In the genomic region with DNA sequence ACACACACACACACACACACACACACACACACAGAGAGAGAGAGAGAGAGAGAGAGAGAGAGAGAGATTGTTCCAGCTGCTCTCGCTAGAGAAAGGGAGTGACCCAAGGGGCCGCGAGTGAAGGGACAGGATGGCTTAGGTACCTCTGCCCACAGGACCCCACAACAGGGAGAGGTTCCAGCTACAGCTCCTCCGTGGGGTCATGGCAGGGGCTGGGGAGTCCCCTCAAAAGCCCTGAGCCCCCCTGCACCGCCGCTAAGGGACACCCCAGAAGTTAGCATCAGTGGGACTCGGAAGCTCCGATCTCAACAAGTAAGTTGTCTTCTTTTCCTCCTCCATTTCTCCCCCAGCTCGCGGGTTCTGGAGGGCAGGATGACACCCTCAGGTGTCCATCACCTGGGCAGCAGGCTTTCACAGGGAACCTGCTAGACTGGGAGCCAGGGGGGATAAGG, we compare ENCODE assay signal across 9 cellular contexts. TPM values are rescaled to one million over a fixed set of nuclear protein-coding genes. Genes with fewer than 3 reads are reported as not detected.
A peak's percentile ranks its signal among the peaks of the same experiment; 100 is the strongest.
DNase-seq lines count a peak whose midpoint lies in the region; ATAC-seq and TF ChIP-seq lines count a peak whose summit lies in the region.
"Had no signal": no experiment of that assay in that cellular context is flagged by ENCODE, and none has a peak within 500 bp of the region (broad histone marks: within the 10 kb centered on the region; RNA-seq: fewer than 3 reads in every experiment).

No MANE protein-coding gene starts in this region.

- no peaks in the 10 kb centered on the region for H3K9me3 Mint-ChIP-seq in CD8-positive, alpha-beta T cell
- H3K9me3 Mint-ChIP-seq in activated T-cell treated with anti-CD3 and anti-CD28 coated beads, Interleukin-2, amount 50 U/mL, for 24 hours = no peaks in the 10 kb centered on the region
- no peaks in the 10 kb centered on the region for H3K9me3 Mint-ChIP-seq in T-helper 2 cell treated with Interferon-gamma antibody and Interleukin-4, amounts not matched to agents 5 μg/mL and 100 μg/mL, for 36 hours

- no peak for DNase-seq in CD8-positive, alpha-beta T cell
- DNase-seq in right cardiac atrium (peak in 1 of 3 donors; percentile 43), prostate gland (ENCODE audit: low spot score) (no peak), inferior parietal cortex (ENCODE audit: extremely low spot score) (no peak)
- DNase-seq in effector memory CD4-positive, alpha-beta T cell = no peak
- no peak for DNase-seq in activated T-cell treated with anti-CD3 and anti-CD28 coated beads, Interleukin-2, amount 50 U/mL, for 24 hours
- no peak for DNase-seq in T-helper 2 cell treated with Interferon-gamma antibody and Interleukin-4, amounts not matched to agents 5 μg/mL and 100 μg/mL, for 36 hours (ENCODE audit: low spot score)
- DNase-seq: SHP77 had no signal

- no peaks in the 10 kb centered on the region for H3K36me3 Mint-ChIP-seq in CD8-positive, alpha-beta T cell
- no peaks in the 10 kb centered on the region for H3K36me3 Mint-ChIP-seq in activated T-cell treated with anti-CD3 and anti-CD28 coated beads, Interleukin-2, amount 50 U/mL, for 24 hours (ENCODE audit: low read depth)
- H3K36me3 Mint-ChIP-seq in T-helper 2 cell treated with Interferon-gamma antibody and Interleukin-4, amounts not matched to agents 5 μg/mL and 100 μg/mL, for 36 hours (ENCODE audit: low read depth) = no peaks in the 10 kb centered on the region

- intact Hi-C loops in CD8-positive, alpha-beta T cell (cut with DNase I, micrococcal nuclease) = no loop called here
- intact Hi-C loops in right cardiac atrium (cut with DNase I) (no loop called here), prostate gland (cut with DNase I) (no loop called here)

- ATAC-seq in CD8-positive, alpha-beta T cell = no peak
- ATAC-seq in right cardiac atrium = peak in 1 of 2 donors; percentile 2

- 20% methylated on average over 10 of the region's 10 CpGs for WGBS in right cardiac atrium
- 11% methylated on average over 10 of the region's 10 CpGs for WGBS in prostate gland

- peaks cover 49% of the 10 kb centered on the region for H3K27me3 Mint-ChIP-seq in CD8-positive, alpha-beta T cell (ENCODE audit: low read depth)
- H3K27me3 Mint-ChIP-seq in activated T-cell treated with anti-CD3 and anti-CD28 coated beads, Interleukin-2, amount 50 U/mL, for 24 hours = peaks cover 70% of the 10 kb centered on the region
- H3K27me3 Mint-ChIP-seq in T-helper 2 cell treated with Interferon-gamma antibody and Interleukin-4, amounts not matched to agents 5 μg/mL and 100 μg/mL, for 36 hours (ENCODE audit: low read depth) = peaks cover 68% of the 10 kb centered on the region

- peaks cover 16% of the 10 kb centered on the region for H3K27me3 ChIP-seq in CD8-positive, alpha-beta T cell (ENCODE audit: insufficient read depth, low read length)
- H3K27me3 ChIP-seq in right cardiac atrium (ENCODE audit: control insufficient read depth, insufficient read depth) (no peaks in the 10 kb centered on the region), prostate gland (replicated peaks; ENCODE audit: insufficient read depth) (no peaks in the 10 kb centered on the region)
- H3K27me3 ChIP-seq in effector memory CD4-positive, alpha-beta T cell (replicated peaks; ENCODE audit: control insufficient read depth, insufficient read depth, low read length, poor library complexity, severe bottlenecking) = peaks cover 17% of the 10 kb centered on the region

- POLR2A ChIA-PET in CD8-positive, alpha-beta T cell (lab: Charles Lee) = no interaction called here

- no peak overlapping the region for H3K4me3 ChIP-seq in CD8-positive, alpha-beta T cell (ENCODE audit: low read depth, low read length)
- H3K4me3 ChIP-seq in WI38 (ENCODE audit: low read depth, low read length) (peak overlapping the region; percentile 62), right cardiac atrium (ENCODE audit: low read length) (peak overlapping the region; percentile 30), prostate gland (peak overlapping the region; percentile 36 to 39)
- H3K4me3 ChIP-seq in effector memory CD4-positive, alpha-beta T cell (ENCODE audit: insufficient read depth, low read depth, low read length, poor library complexity, severe bottlenecking) = no peak overlapping the region

- H3K27ac ChIP-seq in CD8-positive, alpha-beta T cell (ENCODE audit: low read depth, low read length) = no peak overlapping the region
- H3K27ac ChIP-seq in right cardiac atrium (ENCODE audit: low read length) (peak overlapping the region; percentile 90), prostate gland (peak overlapping the region; percentile 60 to 66)
- H3K27ac ChIP-seq in effector memory CD4-positive, alpha-beta T cell (ENCODE audit: insufficient read depth, low read length, poor library complexity, severe bottlenecking) = no peak overlapping the region

- H3K4me1 Mint-ChIP-seq in CD8-positive, alpha-beta T cell (ENCODE audit: low read depth) = peaks cover 11% of the 10 kb centered on the region
- H3K4me1 Mint-ChIP-seq in activated T-cell treated with anti-CD3 and anti-CD28 coated beads, Interleukin-2, amount 50 U/mL, for 24 hours (ENCODE audit: low read depth) = peaks cover 6% of the 10 kb centered on the region
- peaks cover 8% of the 10 kb centered on the region for H3K4me1 Mint-ChIP-seq in T-helper 2 cell treated with Interferon-gamma antibody and Interleukin-4, amounts not matched to agents 5 μg/mL and 100 μg/mL, for 36 hours (ENCODE audit: low read depth)

- no peak for TF ChIP-seq CTCF in CD8-positive, alpha-beta T cell (IDR thresholded peaks at IDR 0.05)
- TF ChIP-seq CTCF in WI38 (IDR thresholded peaks at IDR 0.05; ENCODE audit: low read depth, low read length) (no peak), prostate gland (IDR thresholded peaks at IDR 0.05) (no peak)

- H3K4me3 Mint-ChIP-seq in CD8-positive, alpha-beta T cell = peak overlapping the region; percentile 23
- no peak overlapping the region for H3K4me3 Mint-ChIP-seq in activated T-cell treated with anti-CD3 and anti-CD28 coated beads, Interleukin-2, amount 50 U/mL, for 24 hours
- no peak overlapping the region for H3K4me3 Mint-ChIP-seq in T-helper 2 cell treated with Interferon-gamma antibody and Interleukin-4, amounts not matched to agents 5 μg/mL and 100 μg/mL, for 36 hours

- H3K36me3 ChIP-seq in CD8-positive, alpha-beta T cell (ENCODE audit: insufficient read depth, low read length) = no peaks in the 10 kb centered on the region
- H3K36me3 ChIP-seq in prostate gland = no peaks in the 10 kb centered on the region
- no peaks in the 10 kb centered on the region for H3K36me3 ChIP-seq in effector memory CD4-positive, alpha-beta T cell (ENCODE audit: control insufficient read depth, insufficient read depth, low read length)

- H3K4me1 ChIP-seq in CD8-positive, alpha-beta T cell (ENCODE audit: insufficient read depth, low read length) = peaks cover 9% of the 10 kb centered on the region
- peaks cover 2% of the 10 kb centered on the region for H3K4me1 ChIP-seq in right cardiac atrium (ENCODE audit: control insufficient read depth, insufficient read depth, low read length)
- no peaks in the 10 kb centered on the region for H3K4me1 ChIP-seq in prostate gland (replicated peaks)
- peaks cover 7% of the 10 kb centered on the region for H3K4me1 ChIP-seq in effector memory CD4-positive, alpha-beta T cell (ENCODE audit: control insufficient read depth, insufficient read depth, low read length, poor library complexity, severe bottlenecking)

- CTCF ChIA-PET in CD8-positive, alpha-beta T cell (lab: Charles Lee) = interaction anchor here (3.0 to 11.3 kb wide), 2 partner anchors 14 to 65 kb away, joined by 19 to 222 read pairs; no protein-coding TSS in a partner anchor

- no peak for TF ChIP-seq POLR2A in prostate gland (IDR thresholded peaks at IDR 0.05)

- H3K9me3 ChIP-seq in CD8-positive, alpha-beta T cell (ENCODE audit: low read length) = no peaks in the 10 kb centered on the region
- no peaks in the 10 kb centered on the region for H3K9me3 ChIP-seq in right cardiac atrium (ENCODE audit: control insufficient read depth, low read length)
- H3K9me3 ChIP-seq in prostate gland = no peaks in the 10 kb centered on the region
- H3K9me3 ChIP-seq in effector memory CD4-positive, alpha-beta T cell (ENCODE audit: control insufficient read depth, low read length) = no peaks in the 10 kb centered on the region

- no peak overlapping the region for H3K27ac Mint-ChIP-seq in CD8-positive, alpha-beta T cell
- no peak overlapping the region for H3K27ac Mint-ChIP-seq in activated T-cell treated with anti-CD3 and anti-CD28 coated beads, Interleukin-2, amount 50 U/mL, for 24 hours
- no peak overlapping the region for H3K27ac Mint-ChIP-seq in T-helper 2 cell treated with Interferon-gamma antibody and Interleukin-4, amounts not matched to agents 5 μg/mL and 100 μg/mL, for 36 hours

RNA-seq across cellular contexts. Expression of a gene that starts 0.3 kb away (rescaled TPM):
- total RNA-seq in CD8-positive, alpha-beta T cell = not detected
- total RNA-seq in right cardiac atrium = 10 to 100 TPM in 3 of 4 donors, 1 to 10 TPM in 1; 9.3 to 30.0 (median 24.0) TPM
- polyA plus RNA-seq in right cardiac atrium = 15.8 TPM
- 1 to 10 TPM; 3.9 to 4.7 TPM for total RNA-seq in prostate gland

RNA-seq across cellular contexts. Expression of a gene that starts 24.3 kb away (rescaled TPM):
- not detected for total RNA-seq in CD8-positive, alpha-beta T cell
- total RNA-seq in right cardiac atrium = under 1 TPM in 1 of 4 donors, not detected in 3; 0.17 TPM
- polyA plus RNA-seq in right cardiac atrium = 0.09 TPM
- total RNA-seq in prostate gland = not detected

RNA-seq across cellular contexts. Expression of a gene that starts 51.2 kb away (rescaled TPM):
- total RNA-seq in CD8-positive, alpha-beta T cell = under 1 TPM in 1 of 2 experiments, not detected in 1; 0.24 TPM
- not detected for total RNA-seq in right cardiac atrium
- 0.05 TPM for polyA plus RNA-seq in right cardiac atrium
- 1 to 10 TPM in 1 of 2 donors, under 1 TPM in 1; 0.74 to 5.1 TPM for total RNA-seq in prostate gland

Comparison
In these comparisons a context has a peak if more than half of its experiments do, and no peak if none do; other contexts are left out.
1. H3K27ac ChIP-seq: peak in right cardiac atrium (single experiment) and prostate gland (2 of 2); none in CD8-positive, alpha-beta T cell (single experiment) and effector memory CD4-positive, alpha-beta T cell (single experiment).
2. H3K4me3 ChIP-seq: peak in WI38 (single experiment), right cardiac atrium (single experiment) and prostate gland (2 of 2); none in CD8-positive, alpha-beta T cell (single experiment) and effector memory CD4-positive, alpha-beta T cell (single experiment).
3. RNA of a gene that starts 0.3 kb away (total RNA-seq): 9.3 to 30.0 TPM in right cardiac atrium and 3.9 to 4.7 TPM in prostate gland; not detected in CD8-positive, alpha-beta T cell; every median in the first group is over 4 times any median in the second.